In the genomic region with DNA sequence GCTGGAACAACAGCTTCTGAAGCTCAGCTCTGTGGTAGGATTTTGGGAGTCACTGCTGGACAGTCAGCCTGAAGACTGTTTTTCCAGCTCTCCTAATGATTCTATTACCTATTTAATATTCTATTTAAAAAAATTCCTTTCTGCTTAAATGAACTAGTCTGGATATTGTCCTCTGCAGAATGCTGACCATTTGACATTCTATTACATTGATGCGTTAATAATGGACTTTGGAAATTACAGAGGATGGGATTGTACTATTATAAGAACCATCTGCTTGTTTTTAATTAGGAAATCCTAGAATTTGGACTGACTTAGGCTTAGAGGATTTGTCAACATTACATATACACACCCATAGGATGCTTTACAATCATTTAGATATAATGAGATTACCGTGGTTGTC, we compare ENCODE assay signal across 1 cellular context.
TF ChIP-seq lines count a peak whose summit lies in the region.

No MANE protein-coding gene starts in this region.

TF ChIP-seq in IMR-90, 13 proteins besides CTCF, POLR2A, EP300 and RAD21:
- TF ChIP-seq USF2 (IDR thresholded peaks at IDR 0.05; ENCODE audit: low read depth, low read length), result no peak
- TF ChIP-seq SMC3 (IDR thresholded peaks at IDR 0.05; ENCODE audit: low read depth, low read length), result no peak
- TF ChIP-seq ELK1 (IDR thresholded peaks at IDR 0.05; ENCODE audit: borderline replicate concordance, low read depth, low read length), result no peak
